8 cellular contexts compared by ENCODE assay signal in the genomic region with DNA sequence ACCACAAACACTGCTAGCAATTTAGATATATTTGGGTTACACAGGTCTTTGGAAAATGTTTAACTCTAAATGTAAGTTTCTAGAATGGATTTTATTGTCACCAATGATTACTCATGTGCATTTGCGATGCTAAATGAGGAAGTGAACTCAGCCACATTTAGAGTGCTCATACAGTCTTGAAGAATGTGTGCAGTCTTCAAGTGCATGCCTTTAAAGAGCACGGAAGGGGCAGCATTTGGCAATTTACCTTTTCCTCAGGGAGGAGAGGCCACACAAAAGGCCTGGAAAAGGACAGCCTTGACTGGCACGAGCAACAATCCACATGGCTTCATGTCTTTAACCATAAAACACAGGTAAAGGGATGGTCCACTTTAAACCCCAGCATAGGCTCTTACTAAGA.
DNase-seq lines count a peak whose midpoint lies in the region; ATAC-seq and TF ChIP-seq lines count a peak whose summit lies in the region.

No MANE protein-coding gene starts in this region.

- peak overlapping the region; percentile 47 for H3K27ac ChIP-seq in upper lobe of right lung

- no peak overlapping the region for H3K4me3 Mint-ChIP-seq in activated naive CD8-positive, alpha-beta T cell treated with anti-CD3 and anti-CD28 coated beads for 36 hours

- peaks cover 73% of the 10 kb centered on the region for H3K4me1 Mint-ChIP-seq in activated naive CD8-positive, alpha-beta T cell treated with anti-CD3 and anti-CD28 coated beads for 36 hours

- no peaks in the 10 kb centered on the region for H3K36me3 ChIP-seq in upper lobe of right lung

- intact Hi-C loops in upper lobe of right lung (cut with DNase I): no loop called here

- no peak for TF ChIP-seq CTCF in upper lobe of right lung (IDR thresholded peaks at IDR 0.05)

- H3K4me1 ChIP-seq in upper lobe of right lung: peaks cover 17% of the 10 kb centered on the region

- peaks cover 24% of the 10 kb centered on the region for H3K36me3 Mint-ChIP-seq in activated naive CD8-positive, alpha-beta T cell treated with anti-CD3 and anti-CD28 coated beads for 36 hours

- H3K27me3 ChIP-seq in upper lobe of right lung: no peaks in the 10 kb centered on the region

- peaks cover 14% of the 10 kb centered on the region for H3K9me3 Mint-ChIP-seq in activated naive CD8-positive, alpha-beta T cell treated with anti-CD3 and anti-CD28 coated beads for 36 hours

- peak; percentile 66 for DNase-seq in EL
- DNase-seq in activated naive CD8-positive, alpha-beta T cell treated with anti-CD3 and anti-CD28 coated beads for 36 hours: no peak
- DNase-seq in upper lobe of right lung: no peak
- DNase-seq in putamen (ENCODE audit: low spot score): no peak
- DNase-seq in DMS153 (lab: John Stamatoyannopoulos, UW): no peak
- no peak for DNase-seq in activated CD4-positive, alpha-beta T cell treated with anti-CD3 and anti-CD28 coated beads, Interleukin-2, amount 50 U/mL, for 1 hour

- peak overlapping the region; percentile 79 for H3K27ac Mint-ChIP-seq in activated naive CD8-positive, alpha-beta T cell treated with anti-CD3 and anti-CD28 coated beads for 36 hours

- H3K4me3 ChIP-seq in upper lobe of right lung: no peak overlapping the region

- H3K9me3 ChIP-seq in upper lobe of right lung: no peaks in the 10 kb centered on the region

- no peaks in the 10 kb centered on the region for H3K27me3 Mint-ChIP-seq in activated naive CD8-positive, alpha-beta T cell treated with anti-CD3 and anti-CD28 coated beads for 36 hours

- ATAC-seq in GM21423 (IDR thresholded peaks at IDR 0.05; ENCODE audit: unreplicated experiment) (peak; percentile 88), HG03575 (IDR thresholded peaks at IDR 0.05; ENCODE audit: extremely low read depth, insufficient number of reproducible peaks, low FRiP score, unreplicated experiment) (peak; percentile 61), upper lobe of right lung (peak; percentile 91)
